In genomic region chr9:132474253-132474652, GRCh38 we compare ENCODE assay signal across 15 cellular contexts.
"Had no signal": no experiment of that assay in that cellular context is flagged by ENCODE, and none has a peak within 500 bp of the region (broad histone marks: within the 10 kb centered on the region; RNA-seq: fewer than 3 reads in every experiment).

No MANE protein-coding gene starts in this region.

- H3K4me3 Mint-ChIP-seq: activated CD8-positive, alpha-beta memory T cell treated with anti-CD3 and anti-CD28 coated beads, Interleukin-2, amount 10 ng/mL, durations not matched to agents 7 days and 5 days; activated T-cell treated with anti-CD3 and anti-CD28 coated beads, Interleukin-2, amount 50 U/mL, for 24 hours; effector memory CD8-positive, alpha-beta T cell; memory B cell; natural killer cell had no signal

- H3K9me3 ChIP-seq: ascending aorta, left lung, uterus had no signal

- H3K36me3 ChIP-seq: ascending aorta, left lung, uterus had no signal

- H3K9me3 Mint-ChIP-seq: activated T-cell treated with anti-CD3 and anti-CD28 coated beads, Interleukin-2, amount 50 U/mL, for 24 hours; effector memory CD8-positive, alpha-beta T cell; memory B cell; natural killer cell had no signal

- ATAC-seq: activated CD8-positive, alpha-beta memory T cell treated with anti-CD3 and anti-CD28 coated beads, Interleukin-2, amount 10 ng/mL, durations not matched to agents 7 days and 5 days; effector memory CD8-positive, alpha-beta T cell; left lung; natural killer cell had no signal

- H3K27me3 ChIP-seq: ascending aorta, uterus had no signal

- H3K27ac Mint-ChIP-seq: activated CD8-positive, alpha-beta memory T cell treated with anti-CD3 and anti-CD28 coated beads, Interleukin-2, amount 10 ng/mL, durations not matched to agents 7 days and 5 days; activated T-cell treated with anti-CD3 and anti-CD28 coated beads, Interleukin-2, amount 50 U/mL, for 24 hours; effector memory CD8-positive, alpha-beta T cell; memory B cell; natural killer cell had no signal

- H3K4me3 ChIP-seq: ascending aorta, coronary artery, left lung, skin epidermis, uterus had no signal

- H3K4me1 ChIP-seq: ascending aorta, left lung, uterus had no signal

- H3K27ac ChIP-seq: ascending aorta, coronary artery, left lung, skin epidermis, uterus had no signal

- DNase-seq: activated CD4-positive, alpha-beta T cell treated with anti-CD3 and anti-CD28 coated beads for 1 hour; activated CD4-positive, alpha-beta T cell treated with anti-CD3 and anti-CD28 coated beads, Interleukin-2, amount 50 U/mL, for 48 hours; activated CD8-positive, alpha-beta memory T cell treated with anti-CD3 and anti-CD28 coated beads, Interleukin-2, amount 10 ng/mL, durations not matched to agents 7 days and 5 days; activated gamma-delta T cell; activated T-cell treated with anti-CD3 and anti-CD28 coated beads, Interleukin-2, amount 50 U/mL, for 24 hours; effector memory CD8-positive, alpha-beta T cell; erythroblast; left lung; natural killer cell; T-helper 9 cell; uterus had no signal

- H3K36me3 Mint-ChIP-seq: activated CD8-positive, alpha-beta memory T cell treated with anti-CD3 and anti-CD28 coated beads, Interleukin-2, amount 10 ng/mL, durations not matched to agents 7 days and 5 days; memory B cell; natural killer cell had no signal
